ENCODE assay signal across 3 cellular contexts in the genomic region with DNA sequence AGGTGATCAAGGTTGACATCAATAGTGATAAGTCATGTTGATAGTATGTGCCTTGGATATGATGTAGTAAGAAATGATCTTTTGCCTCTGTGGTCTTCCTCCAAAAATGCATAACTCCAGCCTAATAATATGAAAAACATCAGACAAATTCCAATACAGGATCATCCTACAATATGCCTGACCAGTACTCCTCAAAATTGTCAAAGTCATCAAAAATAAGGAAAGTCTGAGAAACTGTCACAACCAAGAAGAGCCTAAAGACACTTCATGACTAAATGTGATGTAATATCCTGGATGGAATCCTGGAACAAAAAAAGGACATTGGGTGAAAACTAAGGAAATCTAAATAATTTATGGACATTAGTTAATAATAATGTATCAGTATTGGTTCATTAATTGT.
TF ChIP-seq lines count a peak whose summit lies in the region.

No MANE protein-coding gene starts in this region.

TF ChIP-seq in HepG2, 621 proteins besides CTCF, POLR2A, EP300 and RAD21:
- TF ChIP-seq, protein P1, sequence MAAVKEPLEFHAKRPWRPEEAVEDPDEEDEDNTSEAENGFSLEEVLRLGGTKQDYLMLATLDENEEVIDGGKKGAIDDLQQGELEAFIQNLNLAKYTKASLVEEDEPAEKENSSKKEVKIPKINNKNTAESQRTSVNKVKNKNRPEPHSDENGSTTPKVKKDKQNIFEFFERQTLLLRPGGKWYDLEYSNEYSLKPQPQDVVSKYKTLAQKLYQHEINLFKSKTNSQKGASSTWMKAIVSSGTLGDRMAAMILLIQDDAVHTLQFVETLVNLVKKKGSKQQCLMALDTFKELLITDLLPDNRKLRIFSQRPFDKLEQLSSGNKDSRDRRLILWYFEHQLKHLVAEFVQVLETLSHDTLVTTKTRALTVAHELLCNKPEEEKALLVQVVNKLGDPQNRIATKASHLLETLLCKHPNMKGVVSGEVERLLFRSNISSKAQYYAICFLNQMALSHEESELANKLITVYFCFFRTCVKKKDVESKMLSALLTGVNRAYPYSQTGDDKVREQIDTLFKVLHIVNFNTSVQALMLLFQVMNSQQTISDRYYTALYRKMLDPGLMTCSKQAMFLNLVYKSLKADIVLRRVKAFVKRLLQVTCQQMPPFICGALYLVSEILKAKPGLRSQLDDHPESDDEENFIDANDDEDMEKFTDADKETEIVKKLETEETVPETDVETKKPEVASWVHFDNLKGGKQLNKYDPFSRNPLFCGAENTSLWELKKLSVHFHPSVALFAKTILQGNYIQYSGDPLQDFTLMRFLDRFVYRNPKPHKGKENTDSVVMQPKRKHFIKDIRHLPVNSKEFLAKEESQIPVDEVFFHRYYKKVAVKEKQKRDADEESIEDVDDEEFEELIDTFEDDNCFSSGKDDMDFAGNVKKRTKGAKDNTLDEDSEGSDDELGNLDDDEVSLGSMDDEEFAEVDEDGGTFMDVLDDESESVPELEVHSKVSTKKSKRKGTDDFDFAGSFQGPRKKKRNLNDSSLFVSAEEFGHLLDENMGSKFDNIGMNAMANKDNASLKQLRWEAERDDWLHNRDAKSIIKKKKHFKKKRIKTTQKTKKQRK (IDR thresholded peaks at IDR 0.05; ENCODE audit: low read length): no peak
- TF ChIP-seq, protein P2, sequence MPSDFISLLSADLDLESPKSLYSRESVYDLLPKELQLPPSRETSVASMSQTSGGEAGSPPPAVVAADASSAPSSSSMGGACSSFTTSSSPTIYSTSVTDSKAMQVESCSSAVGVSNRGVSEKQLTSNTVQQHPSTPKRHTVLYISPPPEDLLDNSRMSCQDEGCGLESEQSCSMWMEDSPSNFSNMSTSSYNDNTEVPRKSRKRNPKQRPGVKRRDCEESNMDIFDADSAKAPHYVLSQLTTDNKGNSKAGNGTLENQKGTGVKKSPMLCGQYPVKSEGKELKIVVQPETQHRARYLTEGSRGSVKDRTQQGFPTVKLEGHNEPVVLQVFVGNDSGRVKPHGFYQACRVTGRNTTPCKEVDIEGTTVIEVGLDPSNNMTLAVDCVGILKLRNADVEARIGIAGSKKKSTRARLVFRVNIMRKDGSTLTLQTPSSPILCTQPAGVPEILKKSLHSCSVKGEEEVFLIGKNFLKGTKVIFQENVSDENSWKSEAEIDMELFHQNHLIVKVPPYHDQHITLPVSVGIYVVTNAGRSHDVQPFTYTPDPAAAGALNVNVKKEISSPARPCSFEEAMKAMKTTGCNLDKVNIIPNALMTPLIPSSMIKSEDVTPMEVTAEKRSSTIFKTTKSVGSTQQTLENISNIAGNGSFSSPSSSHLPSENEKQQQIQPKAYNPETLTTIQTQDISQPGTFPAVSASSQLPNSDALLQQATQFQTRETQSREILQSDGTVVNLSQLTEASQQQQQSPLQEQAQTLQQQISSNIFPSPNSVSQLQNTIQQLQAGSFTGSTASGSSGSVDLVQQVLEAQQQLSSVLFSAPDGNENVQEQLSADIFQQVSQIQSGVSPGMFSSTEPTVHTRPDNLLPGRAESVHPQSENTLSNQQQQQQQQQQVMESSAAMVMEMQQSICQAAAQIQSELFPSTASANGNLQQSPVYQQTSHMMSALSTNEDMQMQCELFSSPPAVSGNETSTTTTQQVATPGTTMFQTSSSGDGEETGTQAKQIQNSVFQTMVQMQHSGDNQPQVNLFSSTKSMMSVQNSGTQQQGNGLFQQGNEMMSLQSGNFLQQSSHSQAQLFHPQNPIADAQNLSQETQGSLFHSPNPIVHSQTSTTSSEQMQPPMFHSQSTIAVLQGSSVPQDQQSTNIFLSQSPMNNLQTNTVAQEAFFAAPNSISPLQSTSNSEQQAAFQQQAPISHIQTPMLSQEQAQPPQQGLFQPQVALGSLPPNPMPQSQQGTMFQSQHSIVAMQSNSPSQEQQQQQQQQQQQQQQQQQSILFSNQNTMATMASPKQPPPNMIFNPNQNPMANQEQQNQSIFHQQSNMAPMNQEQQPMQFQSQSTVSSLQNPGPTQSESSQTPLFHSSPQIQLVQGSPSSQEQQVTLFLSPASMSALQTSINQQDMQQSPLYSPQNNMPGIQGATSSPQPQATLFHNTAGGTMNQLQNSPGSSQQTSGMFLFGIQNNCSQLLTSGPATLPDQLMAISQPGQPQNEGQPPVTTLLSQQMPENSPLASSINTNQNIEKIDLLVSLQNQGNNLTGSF (CRISPR knock-in tag; IDR thresholded peaks at IDR 0.05): no peak
- TF ChIP-seq MAFK (conservative IDR thresholded peaks at IDR 0.05 in 1 of 2, IDR thresholded peaks at IDR 0.05 in 1 of 2; ENCODE audit: low read length in 2 of 2) (peak; percentile 59 to 67), MAFF (IDR thresholded peaks at IDR 0.05; ENCODE audit: low read depth, low read length) (peak; percentile 48; the same call in 1 of the 2 replicates), ZNF30 (CRISPR knock-in tag; IDR thresholded peaks at IDR 0.05) (no peak)

TF ChIP-seq in A549, 52 proteins besides CTCF, POLR2A, EP300 and RAD21:
- peak; percentile 39 for TF ChIP-seq MAFK (IDR thresholded peaks at IDR 0.05; ENCODE audit: partially characterized antibody)
- TF ChIP-seq, protein P3, sequence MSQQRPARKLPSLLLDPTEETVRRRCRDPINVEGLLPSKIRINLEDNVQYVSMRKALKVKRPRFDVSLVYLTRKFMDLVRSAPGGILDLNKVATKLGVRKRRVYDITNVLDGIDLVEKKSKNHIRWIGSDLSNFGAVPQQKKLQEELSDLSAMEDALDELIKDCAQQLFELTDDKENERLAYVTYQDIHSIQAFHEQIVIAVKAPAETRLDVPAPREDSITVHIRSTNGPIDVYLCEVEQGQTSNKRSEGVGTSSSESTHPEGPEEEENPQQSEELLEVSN (IDR thresholded peaks at IDR 0.05; ENCODE audit: borderline replicate concordance, low read depth): no peak
- TF ChIP-seq ZNF302 (CRISPR knock-in tag; IDR thresholded peaks at IDR 0.05): no peak

TF ChIP-seq in K562, 482 proteins besides CTCF, POLR2A, EP300 and RAD21:
- TF ChIP-seq ELF4 (CRISPR knock-in tag; IDR thresholded peaks at IDR 0.05) (no peak), SMAD2 (IDR thresholded peaks at IDR 0.05; ENCODE audit: low read depth, low read length) (no peak), ZNF316 (IDR thresholded peaks at IDR 0.05) (peak; percentile 47; the same call in 1 of the 2 replicates)
